ENCODE assay signal across 11 cellular contexts in the genomic region with DNA sequence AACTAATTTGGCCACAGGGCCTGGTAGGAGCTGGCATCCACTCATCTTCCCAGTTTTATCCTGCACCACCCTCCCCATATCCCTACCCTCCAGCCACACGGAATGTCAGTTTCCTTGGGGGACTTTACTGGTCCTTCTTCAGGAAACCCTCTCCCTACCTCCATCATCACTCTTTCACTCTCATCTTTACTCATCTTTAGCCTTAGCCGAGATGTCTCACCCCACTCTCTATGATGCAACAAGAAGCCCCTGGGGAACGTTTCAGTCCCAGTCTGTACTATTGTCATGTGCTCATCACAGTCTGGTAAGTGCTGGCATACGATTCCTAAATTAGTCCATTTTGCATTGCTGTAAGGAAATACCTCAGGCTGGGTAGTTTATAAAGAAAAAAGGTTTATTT. TPM values are rescaled to one million over a fixed set of nuclear protein-coding genes. Genes with fewer than 3 reads are reported as not detected.
DNase-seq lines count a peak whose midpoint lies in the region; ATAC-seq lines count a peak whose summit lies in the region.
"Had no signal": no experiment of that assay in that cellular context is flagged by ENCODE, and none has a peak within 500 bp of the region (broad histone marks: within the 10 kb centered on the region; RNA-seq: fewer than 3 reads in every experiment).

No MANE protein-coding gene starts in this region.

- DNase-seq in LHCN-M2 (ENCODE audit: low read depth) (peak; percentile 19), NCI-H748 (lab: John Stamatoyannopoulos, UW; ENCODE audit: unreplicated experiment) (no peak), NCI-H1436 treated with DMSO at 0.1 percent for 48 hours (lab: John Stamatoyannopoulos, UW) (no peak), AG20443 (ENCODE audit: low spot score) (no peak)
- DNase-seq: activated gamma-delta T cell treated with Interleukin-2 at 50 U/mL for 16 hours, SHP77, upper lobe of right lung had no signal

- ATAC-seq in GM18511 (IDR thresholded peaks at IDR 0.05; ENCODE audit: unreplicated experiment) (peak; percentile 84), GM19455 (IDR thresholded peaks at IDR 0.05; ENCODE audit: unreplicated experiment) (peak; percentile 64), HG02884 (IDR thresholded peaks at IDR 0.05; ENCODE audit: unreplicated experiment) (peak; percentile 67), HG02970 (IDR thresholded peaks at IDR 0.05; ENCODE audit: low FRiP score, unreplicated experiment) (no peak)
- ATAC-seq: upper lobe of right lung had no signal

RNA-seq across cellular contexts. Expression of gene TMEM248, which starts 34.9 kb away (rescaled TPM):
- 153 and 170 TPM in 2 replicates for total RNA-seq in LHCN-M2 (2014; rRNA removed)
- 62.2 TPM for polyA plus RNA-seq in LHCN-M2 (2012)
